ENCODE assay signal across 8 cellular contexts in the genomic region with DNA sequence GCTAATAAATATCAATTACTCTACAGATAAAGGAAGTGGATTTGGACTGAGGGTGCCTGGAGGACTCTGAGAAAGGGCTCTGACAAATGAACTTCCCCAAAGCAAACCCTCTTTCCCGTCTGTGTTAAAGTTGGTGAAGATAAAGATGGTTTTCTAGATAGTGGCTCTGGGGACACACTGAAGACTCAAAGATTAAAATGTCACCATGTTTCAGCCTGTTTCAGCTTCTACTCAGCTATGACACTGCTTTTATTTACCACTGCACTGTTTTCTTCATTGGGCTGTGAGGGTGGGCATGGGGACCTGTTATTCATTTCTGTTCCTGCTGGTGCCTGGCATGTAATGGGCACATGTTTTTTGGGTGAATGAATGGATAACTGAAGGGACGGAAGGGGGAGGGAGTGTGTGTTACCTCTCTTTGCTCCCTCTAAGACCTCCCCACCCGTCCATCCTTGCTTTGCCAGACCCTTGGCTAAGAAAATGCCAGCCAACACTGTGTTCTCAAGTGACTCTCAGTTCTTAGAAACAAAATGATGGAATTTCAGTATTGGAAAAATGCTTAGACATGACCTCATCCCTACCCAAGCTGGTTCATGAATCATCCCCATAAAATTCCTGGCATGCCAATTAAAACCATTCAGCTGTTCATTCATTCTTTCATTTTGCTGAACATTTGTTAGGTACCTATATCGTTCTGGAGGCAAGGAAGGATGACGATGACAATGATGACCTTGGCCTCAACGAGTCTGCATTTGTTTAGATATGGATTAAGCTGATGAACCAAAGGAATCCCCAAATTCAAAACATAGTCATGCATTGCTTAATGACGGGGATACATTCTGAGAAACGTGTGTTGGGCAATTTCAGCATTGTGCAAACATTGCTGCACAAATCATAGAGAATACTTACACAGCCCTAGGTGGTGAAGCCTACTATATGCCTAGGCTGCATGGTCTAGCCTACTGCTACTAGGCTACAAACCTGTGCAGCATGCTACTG. TPM values are rescaled to one million over a fixed set of nuclear protein-coding genes. Genes with fewer than 3 reads are reported as not detected.
DNase-seq lines count a peak whose midpoint lies in the region; ATAC-seq, FAIRE-seq and TF ChIP-seq lines count a peak whose summit lies in the region.

No MANE protein-coding gene starts in this region.

- ATAC-seq in PC-3: peak; percentile 87

- CTCF ChIA-PET in PC-3 (lab: Charles Lee): interaction anchor here (0.6 to 0.7 kb wide), 2 partner anchors 128 to 782 kb away, joined by 5 to 6 read pairs; no protein-coding TSS in a partner anchor

- H3K36me3 Mint-ChIP-seq in osteocyte (ENCODE audit: unreplicated experiment): peaks cover 2% of the 10 kb centered on the region

- POLR2A ChIA-PET in PC-3 (lab: Charles Lee; ENCODE audit: unreplicated experiment): no interaction called here

- H3K4me3 ChIP-seq in PC-3 (ENCODE audit: low read length) (no peak overlapping the region), spleen (no peak overlapping the region)

- H3K79me2 ChIP-seq in PC-3 (ENCODE audit: low read length): no peaks in the 10 kb centered on the region

- H3K4me1 ChIP-seq in PC-3 (ENCODE audit: insufficient read depth, low read length) (peaks cover 23% of the 10 kb centered on the region), spleen (peaks cover 8 to 47% (median 21%) of the 10 kb centered on the region in 6 donors)

- H2AFZ ChIP-seq in PC-3 (ENCODE audit: low read length): no peak overlapping the region

- H3K27ac Mint-ChIP-seq in osteocyte (ENCODE audit: unreplicated experiment): peak overlapping the region; percentile 95

- H3K27ac ChIP-seq in PC-3 (ENCODE audit: low read length) (peak overlapping the region; percentile 58), epithelial cell of prostate (peak overlapping the region; percentile 42), spleen (peak overlapping the region in 2 of 8 donors; percentile 47 to 51)

- peak; percentile 97 for DNase-seq in EH (ENCODE audit: low read depth)
- DNase-seq in PC-3: peak; percentile 94
- peak; percentile 92 for DNase-seq in epithelial cell of prostate (ENCODE audit: low read depth, low spot score)
- DNase-seq in osteocyte (ENCODE audit: extremely low spot score, unreplicated experiment): no peak
- DNase-seq in pons (ENCODE audit: low spot score): no peak
- DNase-seq in spleen: no peak
- DNase-seq in NCI-H1105 treated with DMSO at 0.1 percent for 48 hours (lab: John Stamatoyannopoulos, UW): no peak
- DNase-seq in GM19239 (ENCODE audit: insufficient read length, low spot score): no peak

- TF ChIP-seq CTCF in PC-3 (conservative IDR thresholded peaks at IDR 0.05; ENCODE audit: low read depth, low read length) (no peak), osteocyte (IDR thresholded peaks at IDR 0.05) (no peak), spleen (IDR thresholded peaks at IDR 0.05 in 8 of 11, conservative IDR thresholded peaks at IDR 0.05 in 3 of 11) (no peak)

- H3K27me3 ChIP-seq in PC-3 (ENCODE audit: low read length) (no peaks in the 10 kb centered on the region), spleen (replicated peaks in 1 of 7) (no peaks in the 10 kb centered on the region)

- 50 to 69% (median 59%) methylated on average over 8 of the region's 8 CpGs for WGBS in spleen, 5 donors

- H3K4me1 Mint-ChIP-seq in osteocyte (ENCODE audit: unreplicated experiment): peaks cover 62% of the 10 kb centered on the region

- no TSS peak for BruUV-seq in PC-3 (replicated peaks; lab: Mats Ljungman, UMichigan)

- H3K27me3 Mint-ChIP-seq in osteocyte (ENCODE audit: unreplicated experiment): no peaks in the 10 kb centered on the region

- no peaks in the 10 kb centered on the region for H3K9me3 ChIP-seq in PC-3 (ENCODE audit: low read length)
- H3K9me3 ChIP-seq in spleen: no peaks in the 10 kb centered on the region

- H3K36me3 ChIP-seq in PC-3 (ENCODE audit: low read depth, low read length): no peaks in the 10 kb centered on the region
- H3K36me3 ChIP-seq in spleen: no peaks in the 10 kb centered on the region

- peak overlapping the region; percentile 55 for H3K4me2 ChIP-seq in PC-3 (ENCODE audit: low read length)

- H3K9me2 ChIP-seq in PC-3 (replicated peaks; ENCODE audit: low read length): no peaks in the 10 kb centered on the region

- no peak for FAIRE-seq in GM19239 (lab: Jason Lieb, UNC)

- no peaks in the 10 kb centered on the region for H3F3A ChIP-seq in PC-3 (ENCODE audit: low read length, unreplicated experiment)

- intact Hi-C loops in PC-3 (cut with micrococcal nuclease): no loop called here
- intact Hi-C loops in spleen (cut with DNase I; ENCODE audit: low total_unique reads): no loop called here

- no peak overlapping the region for H3K9ac ChIP-seq in PC-3 (ENCODE audit: low read length)

- no peak overlapping the region for H3K4me3 Mint-ChIP-seq in osteocyte (ENCODE audit: unreplicated experiment)

- H3K9me3 Mint-ChIP-seq in osteocyte (ENCODE audit: unreplicated experiment): no peaks in the 10 kb centered on the region

- no peak for TF ChIP-seq POLR2A in spleen (IDR thresholded peaks at IDR 0.05)

- no peaks in the 10 kb centered on the region for H4K20me1 ChIP-seq in PC-3 (ENCODE audit: low read length)

RNA-seq across cellular contexts. Expression of a gene that starts 13.4 kb away (rescaled TPM):
- total RNA-seq in PC-3 (2014; rRNA removed) (1.1 TPM in 2 replicates), osteocyte (44.3 and 46.9 TPM in 2 replicates), spleen (under 1 TPM; 0.26 to 0.87 (median 0.49) TPM)
- under 1 TPM; 0.03 to 0.26 (median 0.17) TPM for polyA plus RNA-seq in spleen

RNA-seq across cellular contexts. Expression of a gene that starts 18.6 kb away (rescaled TPM):
- total RNA-seq in PC-3 (2014; rRNA removed): not detected in 2 replicates
- total RNA-seq in osteocyte: 82.4 and 86.8 TPM in 2 replicates
- 1 to 10 TPM in 4 of 7 donors, not detected in 3; 1.1 to 1.4 (median 1.2) TPM for total RNA-seq in spleen
- under 1 TPM; 0.22 to 0.30 (median 0.30) TPM for polyA plus RNA-seq in spleen

Comparison
In these comparisons a context has a peak if more than half of its experiments do, and no peak if none do; other contexts are left out.
1. DNase-seq: peak in EH (single experiment), PC-3 (single experiment) and epithelial cell of prostate (single experiment); none in osteocyte (single experiment), pons (single experiment), spleen (single experiment), NCI-H1105 treated with DMSO at 0.1 percent for 48 hours (single experiment) and GM19239 (single experiment).
2. RNA of a gene that starts 13.4 kb away (total RNA-seq): 44.3 to 46.9 TPM in osteocyte; 1.1 TPM in PC-3 and 0.26 to 0.87 TPM in spleen; every median in the first group is over 10 times any median in the second.
3. RNA of a gene that starts 18.6 kb away (total RNA-seq): 82.4 to 86.8 TPM in osteocyte; 1.1 to 1.4 TPM in spleen and not detected in PC-3; every median in the first group is over 10 times any median in the second.